In genomic region chr17:81514485-81514734, GRCh38 we compare ENCODE assay signal across 8 cellular contexts. TPM values are rescaled to one million over a fixed set of nuclear protein-coding genes. Genes with fewer than 3 reads are reported as not detected.
DNase-seq lines count a peak whose midpoint lies in the region; ATAC-seq, FAIRE-seq and TF ChIP-seq lines count a peak whose summit lies in the region.

No MANE protein-coding gene starts in this region.

- H3K4me1 ChIP-seq in RWPE2 (ENCODE audit: insufficient read depth, poor library complexity, severe bottlenecking), result peaks cover 5% of the 10 kb centered on the region
- H3K4me1 ChIP-seq in sigmoid colon, result peaks cover 0 to 65% (median 42%) of the 10 kb centered on the region in 4 donors

- peaks cover 29% of the 10 kb centered on the region for H3K36me3 ChIP-seq in RWPE2 (ENCODE audit: low read depth)
- peaks cover 25 to 30% (median 28%) of the 10 kb centered on the region in 4 donors for H3K36me3 ChIP-seq in sigmoid colon

- TF ChIP-seq CTCF in GM12864 (IDR thresholded peaks at IDR 0.05; ENCODE audit: low read depth, low read length, missing control alignments) (no peak), RWPE2 (IDR thresholded peaks at IDR 0.05; ENCODE audit: poor library complexity, severe bottlenecking) (no peak), fibroblast of pulmonary artery (IDR thresholded peaks at IDR 0.05; ENCODE audit: low read length, missing control alignments) (no peak), sigmoid colon (IDR thresholded peaks at IDR 0.05) (no peak)

- H3K9me3 ChIP-seq in RWPE2 (ENCODE audit: severe bottlenecking) (no peaks in the 10 kb centered on the region), sigmoid colon (no peaks in the 10 kb centered on the region)

- FAIRE-seq in H54 (lab: Jason Lieb, UNC), result no peak

- 1% methylated on average over 34 of the region's 34 CpGs for WGBS in sigmoid colon, 2 donors

- no peak for TF ChIP-seq EP300 in sigmoid colon (IDR thresholded peaks at IDR 0.05)

- no peak for DNase-seq in GM12864 (ENCODE audit: low read depth)
- no peak for DNase-seq in RWPE2 (ENCODE audit: low spot score)
- no peak for DNase-seq in fibroblast of pulmonary artery (ENCODE audit: low read depth)
- no peak for DNase-seq in sigmoid colon
- no peak for DNase-seq in SHP77 (lab: John Stamatoyannopoulos, UW)
- no peak for DNase-seq in H54 (ENCODE audit: insufficient read length, low spot score)
- no peak for DNase-seq in NCI-H2029 (lab: John Stamatoyannopoulos, UW)

- no peak; the same call in 2 of the 3 replicates for ATAC-seq in RWPE2 (ENCODE audit: low read depth)
- no peak for ATAC-seq in GM18870 (IDR thresholded peaks at IDR 0.05; ENCODE audit: unreplicated experiment)

- H3K27ac ChIP-seq in RWPE2 (ENCODE audit: poor library complexity, severe bottlenecking), result peak overlapping the region; percentile 97
- peak overlapping the region; percentile 99 to 100 (median 100) for H3K27ac ChIP-seq in sigmoid colon

- H3K4me3 ChIP-seq in GM12864 (ENCODE audit: low read depth, low read length) (peak overlapping the region; percentile 77), RWPE2 (ENCODE audit: severe bottlenecking) (peak overlapping the region; percentile 66), fibroblast of pulmonary artery (replicated peaks; ENCODE audit: low read depth, low read length) (peak overlapping the region; percentile 76), sigmoid colon (peak overlapping the region; percentile 88 to 99 (median 96))

- intact Hi-C loops in sigmoid colon (cut with DNase I), result loop anchor here (2.0 kb wide), 2 partner anchors 38 to 52 kb away; partner anchors contain the start of gene FAAP100

- TF ChIP-seq POLR2A in sigmoid colon (IDR thresholded peaks at IDR 0.05), result no peak
- TF ChIP-seq POLR2A in H54 (IDR thresholded peaks at IDR 0.05; ENCODE audit: low read depth, low read length), result no peak

- H3K27me3 ChIP-seq in RWPE2 (ENCODE audit: insufficient read depth, poor library complexity, severe bottlenecking), result no peaks in the 10 kb centered on the region
- H3K27me3 ChIP-seq in sigmoid colon, result no peaks in the 10 kb centered on the region

RNA-seq across cellular contexts. Expression of gene ACTG1, which starts 1.8 kb away (rescaled TPM):
- total RNA-seq in sigmoid colon, result 1,000 to 10,000 TPM; 1,038 to 2,003 (median 1,212) TPM
- 1,000 to 10,000 TPM; 2,538 to 4,527 (median 2,852) TPM for polyA plus RNA-seq in sigmoid colon

RNA-seq across cellular contexts. Expression of gene FSCN2, which starts 13.8 kb away (rescaled TPM):
- total RNA-seq in sigmoid colon, result 1 to 10 TPM in 1 of 4 donors, under 1 TPM in 2, not detected in 1; 0.33 to 1.1 (median 0.95) TPM
- 1 to 10 TPM in 1 of 3 donors, not detected in 2; 2.3 TPM for polyA plus RNA-seq in sigmoid colon

RNA-seq across cellular contexts. Expression of gene FAAP100, which starts 37.7 kb away (rescaled TPM):
- total RNA-seq in sigmoid colon, result 10 to 100 TPM in 3 of 4 donors, 1 to 10 TPM in 1; 9.6 to 24.1 (median 14.6) TPM
- 10 to 100 TPM in 2 of 3 donors, 1 to 10 TPM in 1; 6.6 to 27.2 (median 10.9) TPM for polyA plus RNA-seq in sigmoid colon
